Comparison of ENCODE assay signal across 11 cellular contexts in genomic region chr16:85376292-85377095, GRCh38.
A peak's percentile ranks its signal among the peaks of the same experiment; 100 is the strongest.
DNase-seq lines count a peak whose midpoint lies in the region; ATAC-seq and TF ChIP-seq lines count a peak whose summit lies in the region.
"Had no signal": no experiment of that assay in that cellular context is flagged by ENCODE, and none has a peak within 500 bp of the region (broad histone marks: within the 10 kb centered on the region; RNA-seq: fewer than 3 reads in every experiment).

No MANE protein-coding gene starts in this region.

- no peaks in the 10 kb centered on the region for H3K9me3 Mint-ChIP-seq in activated T-helper 2 cell treated with anti-CD3 and anti-CD28 coated beads, Interferon-gamma antibody, Interleukin-2, Interleukin-4, amounts not matched to agents 10 μg/mL and 5 μg/mL and 100 μg/mL, durations not matched to agents 14 hours and 24 hours and 36 hours
- no peaks in the 10 kb centered on the region for H3K9me3 Mint-ChIP-seq in activated naive CD8-positive, alpha-beta T cell treated with anti-CD3 and anti-CD28 coated beads for 36 hours
- H3K9me3 Mint-ChIP-seq: activated T-cell treated with anti-CD3 and anti-CD28 coated beads, Interleukin-2, amount 50 U/mL, for 72 hours; WTC11 had no signal

- H3K27me3 ChIP-seq in BE2C (no peaks in the 10 kb centered on the region), ascending aorta (no peaks in the 10 kb centered on the region)

- intact Hi-C loops in ascending aorta (cut with DNase I) = no loop called here
- intact Hi-C loops in left cardiac atrium (cut with DNase I) = loop anchor here in 1 of 2 donors (10.0 kb wide), 1 partner anchor 62 kb away; no protein-coding TSS in a partner anchor
- intact Hi-C loops in activated T-helper 2 cell treated with anti-CD3 and anti-CD28 coated beads, Interferon-gamma antibody, Interleukin-2, Interleukin-4, amounts not matched to agents 10 μg/mL and 5 μg/mL and 100 μg/mL, durations not matched to agents 14 hours and 24 hours and 36 hours (cut with micrococcal nuclease) = no loop called here

- H3K9me3 ChIP-seq in BE2C (no peaks in the 10 kb centered on the region), ascending aorta (no peaks in the 10 kb centered on the region)

- H3K27me3 Mint-ChIP-seq in activated T-helper 2 cell treated with anti-CD3 and anti-CD28 coated beads, Interferon-gamma antibody, Interleukin-2, Interleukin-4, amounts not matched to agents 10 μg/mL and 5 μg/mL and 100 μg/mL, durations not matched to agents 14 hours and 24 hours and 36 hours (ENCODE audit: low read depth) = no peaks in the 10 kb centered on the region
- H3K27me3 Mint-ChIP-seq in activated naive CD8-positive, alpha-beta T cell treated with anti-CD3 and anti-CD28 coated beads for 36 hours = peaks cover 14% of the 10 kb centered on the region

- H3K36me3 ChIP-seq in BE2C = no peaks in the 10 kb centered on the region
- no peaks in the 10 kb centered on the region for H3K36me3 ChIP-seq in ascending aorta

- TF ChIP-seq CTCF in BE2C (IDR thresholded peaks at IDR 0.05; ENCODE audit: low read depth, low read length) (no peak), ascending aorta (IDR thresholded peaks at IDR 0.05) (no peak)

- H3K4me3 Mint-ChIP-seq in activated T-helper 2 cell treated with anti-CD3 and anti-CD28 coated beads, Interferon-gamma antibody, Interleukin-2, Interleukin-4, amounts not matched to agents 10 μg/mL and 5 μg/mL and 100 μg/mL, durations not matched to agents 14 hours and 24 hours and 36 hours (ENCODE audit: low read depth) = no peak overlapping the region
- H3K4me3 Mint-ChIP-seq in activated naive CD8-positive, alpha-beta T cell treated with anti-CD3 and anti-CD28 coated beads for 36 hours = no peak overlapping the region
- H3K4me3 Mint-ChIP-seq: activated T-cell treated with anti-CD3 and anti-CD28 coated beads, Interleukin-2, amount 50 U/mL, for 72 hours; WTC11 had no signal

- H3K4me1 ChIP-seq in BE2C = peaks cover 78% of the 10 kb centered on the region
- peaks cover 18 to 57% of the 10 kb centered on the region in 2 donors for H3K4me1 ChIP-seq in ascending aorta

- DNase-seq in BE2C (peak; percentile 62), ascending aorta (ENCODE audit: low spot score in 2 of 2) (peak in 1 of 2 donors; percentile 79), left cardiac atrium (peak; percentile 73), putamen (ENCODE audit: low spot score) (peak; percentile 26), epidermal melanocyte (ENCODE audit: insufficient read length, low spot score) (no peak)
- DNase-seq in activated T-helper 2 cell treated with anti-CD3 and anti-CD28 coated beads, Interferon-gamma antibody, Interleukin-2, Interleukin-4, amounts not matched to agents 10 μg/mL and 5 μg/mL and 100 μg/mL, durations not matched to agents 14 hours and 24 hours and 36 hours (ENCODE audit: low spot score) = no peak
- no peak for DNase-seq in stimulated activated CD4-positive, alpha-beta T cell treated with anti-CD3 and anti-CD28 coated beads, Interleukin-4, amount 100 ng/mL, for 4 hours
- DNase-seq in activated naive CD8-positive, alpha-beta T cell treated with anti-CD3 and anti-CD28 coated beads for 36 hours = no peak
- DNase-seq: activated T-cell treated with anti-CD3 and anti-CD28 coated beads, Interleukin-2, amount 50 U/mL, for 72 hours; NCI-H345 had no signal

- ATAC-seq in left cardiac atrium = peak; percentile 74 to 81
- ATAC-seq: activated T-cell treated with anti-CD3 and anti-CD28 coated beads, Interleukin-2, amount 50 U/mL, for 72 hours; WTC11 had no signal

- H3K36me3 Mint-ChIP-seq in activated T-helper 2 cell treated with anti-CD3 and anti-CD28 coated beads, Interferon-gamma antibody, Interleukin-2, Interleukin-4, amounts not matched to agents 10 μg/mL and 5 μg/mL and 100 μg/mL, durations not matched to agents 14 hours and 24 hours and 36 hours (ENCODE audit: low read depth) = no peaks in the 10 kb centered on the region
- no peaks in the 10 kb centered on the region for H3K36me3 Mint-ChIP-seq in activated naive CD8-positive, alpha-beta T cell treated with anti-CD3 and anti-CD28 coated beads for 36 hours
- H3K36me3 Mint-ChIP-seq: WTC11 had no signal

- H3K4me3 ChIP-seq in BE2C (ENCODE audit: low read depth, low read length) = no peak overlapping the region
- H3K4me3 ChIP-seq in ascending aorta = peak overlapping the region in 1 of 2 donors; percentile 45

- H3K4me1 Mint-ChIP-seq in activated T-helper 2 cell treated with anti-CD3 and anti-CD28 coated beads, Interferon-gamma antibody, Interleukin-2, Interleukin-4, amounts not matched to agents 10 μg/mL and 5 μg/mL and 100 μg/mL, durations not matched to agents 14 hours and 24 hours and 36 hours (ENCODE audit: low read depth) = peaks cover 7% of the 10 kb centered on the region
- peaks cover 6% of the 10 kb centered on the region for H3K4me1 Mint-ChIP-seq in activated naive CD8-positive, alpha-beta T cell treated with anti-CD3 and anti-CD28 coated beads for 36 hours

- H3K27ac Mint-ChIP-seq in activated T-helper 2 cell treated with anti-CD3 and anti-CD28 coated beads, Interferon-gamma antibody, Interleukin-2, Interleukin-4, amounts not matched to agents 10 μg/mL and 5 μg/mL and 100 μg/mL, durations not matched to agents 14 hours and 24 hours and 36 hours = no peak overlapping the region
- H3K27ac Mint-ChIP-seq in activated naive CD8-positive, alpha-beta T cell treated with anti-CD3 and anti-CD28 coated beads for 36 hours = no peak overlapping the region
- H3K27ac Mint-ChIP-seq: activated T-cell treated with anti-CD3 and anti-CD28 coated beads, Interleukin-2, amount 50 U/mL, for 72 hours had no signal

- H3K27ac ChIP-seq in ascending aorta = peak overlapping the region; percentile 81 to 88

Comparison
In these comparisons a context has a peak if more than half of its experiments do, and no peak if none do; other contexts are left out.
1. DNase-seq: peak in BE2C (single experiment), left cardiac atrium (single experiment) and putamen (single experiment); none in activated T-helper 2 cell treated with anti-CD3 and anti-CD28 coated beads, Interferon-gamma antibody, Interleukin-2, Interleukin-4, amounts not matched to agents 10 μg/mL and 5 μg/mL and 100 μg/mL, durations not matched to agents 14 hours and 24 hours and 36 hours (single experiment), stimulated activated CD4-positive, alpha-beta T cell treated with anti-CD3 and anti-CD28 coated beads, Interleukin-4, amount 100 ng/mL, for 4 hours (0 of 2), activated naive CD8-positive, alpha-beta T cell treated with anti-CD3 and anti-CD28 coated beads for 36 hours (single experiment) and epidermal melanocyte (single experiment).